ENCODE assay signal across 8 cellular contexts in genomic region chr11:61297741-61298140, GRCh38. TPM values are rescaled to one million over a fixed set of nuclear protein-coding genes. Genes with fewer than 3 reads are reported as not detected.
A peak's percentile ranks its signal among the peaks of the same experiment; 100 is the strongest.
DNase-seq lines count a peak whose midpoint lies in the region; ATAC-seq and TF ChIP-seq lines count a peak whose summit lies in the region.

No MANE protein-coding gene starts in this region.

- intact Hi-C loops in activated CD8-positive, alpha-beta T cell treated with anti-CD3 and anti-CD28 coated beads for 36 hours (cut with micrococcal nuclease), result no loop called here
- intact Hi-C loops in left ventricle myocardium inferior (cut with micrococcal nuclease), result no loop called here

- peaks cover 47% of the 10 kb centered on the region for H3K4me1 ChIP-seq in left ventricle myocardium inferior

- peaks cover 42% of the 10 kb centered on the region for H3K36me3 ChIP-seq in left ventricle myocardium inferior

- POLR2A ChIA-PET in activated CD8-positive, alpha-beta T cell treated with anti-CD3 and anti-CD28 coated beads for 36 hours (lab: Charles Lee), result interaction anchor here (1.0 to 4.3 kb wide), 3 partner anchors 31 to 38 kb away, joined by 3 to 20 read pairs (median 4); partner anchors contain the start of genes DDB1 and TKFC

- no peak for ATAC-seq in activated CD8-positive, alpha-beta T cell treated with anti-CD3 and anti-CD28 coated beads for 36 hours
- no peak for ATAC-seq in stimulated activated naive CD8-positive, alpha-beta T cell treated with anti-CD3 and anti-CD28 coated beads, Interleukin-15, amount 100 ng/mL, for 72 hours

- TF ChIP-seq CTCF in activated CD8-positive, alpha-beta T cell treated with anti-CD3 and anti-CD28 coated beads for 36 hours (IDR thresholded peaks at IDR 0.05), result no peak
- TF ChIP-seq CTCF in left ventricle myocardium inferior (IDR thresholded peaks at IDR 0.05; ENCODE audit: borderline replicate concordance), result no peak

- peaks cover 41% of the 10 kb centered on the region for H3K36me3 Mint-ChIP-seq in activated CD8-positive, alpha-beta T cell treated with anti-CD3 and anti-CD28 coated beads for 36 hours (ENCODE audit: low read depth)

- peak; percentile 58 for DNase-seq in SIG-M5 treated with dmso at 0.1 percent for 504 hours (lab: John Stamatoyannopoulos, UW; ENCODE audit: unreplicated experiment)
- DNase-seq in SIG-M5 (lab: John Stamatoyannopoulos, UW), result no peak
- DNase-seq in activated CD8-positive, alpha-beta T cell treated with anti-CD3 and anti-CD28 coated beads for 36 hours, result no peak
- DNase-seq in left ventricle myocardium inferior, result no peak
- no peak for DNase-seq in stimulated activated naive CD8-positive, alpha-beta T cell treated with anti-CD3 and anti-CD28 coated beads, Interleukin-15, amount 100 ng/mL, for 72 hours
- no peak for DNase-seq in NK-92 treated with Interleukin-12 subunit alpha and Interleukin-12 subunit beta, amount 100 ng/mL, for 24 hours (lab: John Stamatoyannopoulos, UW)
- DNase-seq in NCI-H82 (lab: John Stamatoyannopoulos, UW), result no peak
- no peak for DNase-seq in activated CD4-positive, CD25-positive, alpha-beta regulatory T cell treated with anti-CD3 and anti-CD28 coated beads, Interleukin-2, amount 50 U/mL, for 72 hours

- H3K4me3 ChIP-seq in left ventricle myocardium inferior, result no peak overlapping the region

- peak overlapping the region; percentile 53 for H3K27ac ChIP-seq in left ventricle myocardium inferior (replicated peaks)

- H3K9me3 ChIP-seq in left ventricle myocardium inferior (replicated peaks), result no peaks in the 10 kb centered on the region

- peaks cover 2% of the 10 kb centered on the region for H3K27me3 Mint-ChIP-seq in activated CD8-positive, alpha-beta T cell treated with anti-CD3 and anti-CD28 coated beads for 36 hours
- H3K27me3 Mint-ChIP-seq in stimulated activated naive CD8-positive, alpha-beta T cell treated with anti-CD3 and anti-CD28 coated beads, Interleukin-15, amount 100 ng/mL, for 72 hours, result peaks cover 1% of the 10 kb centered on the region

- no peaks in the 10 kb centered on the region for H3K9me3 Mint-ChIP-seq in activated CD8-positive, alpha-beta T cell treated with anti-CD3 and anti-CD28 coated beads for 36 hours
- H3K9me3 Mint-ChIP-seq in stimulated activated naive CD8-positive, alpha-beta T cell treated with anti-CD3 and anti-CD28 coated beads, Interleukin-15, amount 100 ng/mL, for 72 hours, result no peaks in the 10 kb centered on the region

- H3K27ac Mint-ChIP-seq in activated CD8-positive, alpha-beta T cell treated with anti-CD3 and anti-CD28 coated beads for 36 hours, result peak overlapping the region; percentile 66
- H3K27ac Mint-ChIP-seq in stimulated activated naive CD8-positive, alpha-beta T cell treated with anti-CD3 and anti-CD28 coated beads, Interleukin-15, amount 100 ng/mL, for 72 hours, result peak overlapping the region in 1 of 2 donors; percentile 57

- peaks cover 40% of the 10 kb centered on the region for H3K4me1 Mint-ChIP-seq in activated CD8-positive, alpha-beta T cell treated with anti-CD3 and anti-CD28 coated beads for 36 hours (ENCODE audit: low read depth)
- peaks cover 50% of the 10 kb centered on the region for H3K4me1 Mint-ChIP-seq in stimulated activated naive CD8-positive, alpha-beta T cell treated with anti-CD3 and anti-CD28 coated beads, Interleukin-15, amount 100 ng/mL, for 72 hours

- no peaks in the 10 kb centered on the region for H3K27me3 ChIP-seq in left ventricle myocardium inferior (ENCODE audit: low read depth)

- H3K4me3 Mint-ChIP-seq in activated CD8-positive, alpha-beta T cell treated with anti-CD3 and anti-CD28 coated beads for 36 hours, result no peak overlapping the region
- H3K4me3 Mint-ChIP-seq in stimulated activated naive CD8-positive, alpha-beta T cell treated with anti-CD3 and anti-CD28 coated beads, Interleukin-15, amount 100 ng/mL, for 72 hours, result peak overlapping the region; percentile 29 to 41

- CTCF ChIA-PET in activated CD8-positive, alpha-beta T cell treated with anti-CD3 and anti-CD28 coated beads for 36 hours (lab: Charles Lee), result interaction anchor here (1.0 to 2.4 kb wide), 3 partner anchors 11 to 44 kb away, joined by 3 to 9 read pairs (median 3); no protein-coding TSS in a partner anchor

RNA-seq across cellular contexts. Expression of gene VWCE, which starts 2.6 kb away (rescaled TPM):
- 10 to 100 TPM; 23.3 to 25.8 TPM for total RNA-seq in activated CD8-positive, alpha-beta T cell treated with anti-CD3 and anti-CD28 coated beads for 36 hours
- 0.77 TPM for total RNA-seq in left ventricle myocardium inferior

RNA-seq across cellular contexts. Expression of gene DDB1, which starts 35.2 kb away (rescaled TPM):
- total RNA-seq in activated CD8-positive, alpha-beta T cell treated with anti-CD3 and anti-CD28 coated beads for 36 hours, result 100 to 1,000 TPM; 269 to 270 TPM
- 128 TPM for total RNA-seq in left ventricle myocardium inferior

RNA-seq across cellular contexts. Expression of gene TKFC, which starts 35.3 kb away (rescaled TPM):
- 10 to 100 TPM; 79.1 to 86.3 TPM for total RNA-seq in activated CD8-positive, alpha-beta T cell treated with anti-CD3 and anti-CD28 coated beads for 36 hours
- total RNA-seq in left ventricle myocardium inferior, result 17.8 TPM

RNA-seq across cellular contexts. Expression of gene PGA5, which starts 56.8 kb away (rescaled TPM):
- not detected for total RNA-seq in activated CD8-positive, alpha-beta T cell treated with anti-CD3 and anti-CD28 coated beads for 36 hours
- total RNA-seq in left ventricle myocardium inferior, result not detected

Comparison
In these comparisons a context has a peak if more than half of its experiments do, and no peak if none do; other contexts are left out.
1. RNA of gene VWCE, which starts 2.6 kb away (total RNA-seq): 23.3 to 25.8 TPM in activated CD8-positive, alpha-beta T cell treated with anti-CD3 and anti-CD28 coated beads for 36 hours; 0.77 TPM in left ventricle myocardium inferior (single experiment); every median in the first group is over 10 times any median in the second.